In the genomic region with DNA sequence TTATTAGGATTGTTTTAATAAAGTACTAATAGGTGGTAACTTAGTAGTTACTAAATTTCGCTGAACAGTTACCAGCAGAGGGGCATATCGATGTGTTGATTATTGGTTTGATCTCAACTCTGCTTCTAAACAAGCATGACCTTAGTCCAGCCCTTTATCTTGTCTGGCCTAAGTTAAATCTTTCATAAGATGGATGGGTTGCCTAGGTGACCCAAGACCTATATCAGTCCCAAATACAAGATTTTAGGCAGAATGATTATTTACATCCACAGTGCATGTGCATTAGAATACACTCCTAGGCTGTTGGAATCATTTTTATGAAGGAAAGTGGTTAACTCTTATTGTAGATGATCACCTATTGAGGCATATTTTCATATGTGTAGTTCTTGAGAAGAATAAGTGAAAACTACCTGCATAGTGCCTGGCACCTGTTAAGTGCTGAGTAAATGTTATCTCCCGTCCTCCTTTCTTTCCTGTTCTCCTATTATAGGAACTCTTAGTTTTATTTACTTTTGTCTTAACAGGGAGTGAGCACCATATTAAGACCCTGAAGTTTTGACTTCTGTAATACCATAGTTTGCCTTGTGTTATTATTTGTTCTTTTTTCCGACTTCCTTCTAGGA, we compare ENCODE assay signal across 1 cellular context.
TF ChIP-seq lines count a peak whose summit lies in the region.

No MANE protein-coding gene starts in this region.

TF ChIP-seq in liver, 16 proteins besides CTCF, POLR2A, EP300 and RAD21 (continued from another document):
- TF ChIP-seq NR2F2 (IDR thresholded peaks at IDR 0.05) = no peak
- TF ChIP-seq RXRA (IDR thresholded peaks at IDR 0.05) = no peak
- no peak for TF ChIP-seq SP1 (IDR thresholded peaks at IDR 0.05)
- no peak for TF ChIP-seq YY1 (IDR thresholded peaks at IDR 0.05)
